7 cellular contexts compared by ENCODE assay signal in genomic region chr6:150861375-150862168, GRCh38. TPM values are rescaled to one million over a fixed set of nuclear protein-coding genes. Genes with fewer than 3 reads are reported as not detected.
DNase-seq lines count a peak whose midpoint lies in the region; ATAC-seq and TF ChIP-seq lines count a peak whose summit lies in the region.
"Not testable (repeated sequence)": the region's sequence is repeated elsewhere in the genome, so short reads cannot be mapped to it uniquely, and the experiment has no call there.

No MANE protein-coding gene starts in this region.

- H3K9ac ChIP-seq in adipocyte (ENCODE audit: low read length): not testable (repeated sequence)

- peak; percentile 37 for DNase-seq in Daoy (ENCODE audit: low read depth)
- peak; percentile 52 for DNase-seq in NOMO-1 treated with DMSO at 0.1 percent for 48 hours (lab: John Stamatoyannopoulos, UW; ENCODE audit: unreplicated experiment)
- DNase-seq in SKM-1 treated with dmso at 0.1 percent for 144 hours (lab: John Stamatoyannopoulos, UW; ENCODE audit: unreplicated experiment): peak; percentile 51
- DNase-seq in adipocyte (ENCODE audit: low read depth): peak; percentile 32
- DNase-seq in fibroblast of the aortic adventitia (ENCODE audit: low read depth): peak; percentile 43
- peak in 1 of 2 experiments; percentile 48 for DNase-seq in mesothelial cell of epicardium (ENCODE audit: low spot score in 2 of 2, unreplicated experiment in 2 of 2)

- H3K9me3 Mint-ChIP-seq in mesothelial cell of epicardium: not testable (repeated sequence)

- H3K4me1 Mint-ChIP-seq in mesothelial cell of epicardium: peaks cover 56% of the 10 kb centered on the region

- H3K36me3 Mint-ChIP-seq in mesothelial cell of epicardium: not testable (repeated sequence)

- H3K4me3 ChIP-seq in adipocyte (ENCODE audit: low read length); fibroblast of the aortic adventitia (ENCODE audit: low read depth, low read length): not testable (repeated sequence)

- H3K4me3 Mint-ChIP-seq in mesothelial cell of epicardium: not testable (repeated sequence)

- ATAC-seq in HG02610 (IDR thresholded peaks at IDR 0.05; ENCODE audit: unreplicated experiment): peak; percentile 28

- H3K36me3 ChIP-seq in adipocyte (ENCODE audit: control insufficient read depth, insufficient read depth, low read length, severe bottlenecking): not testable (repeated sequence)

- not testable (repeated sequence) for H3K27me3 ChIP-seq in adipocyte (replicated peaks; ENCODE audit: control insufficient read depth, insufficient read depth, low read length)

- H3K4me1 ChIP-seq in adipocyte (ENCODE audit: control insufficient read depth, insufficient read depth, low read length): peaks cover 23% of the 10 kb centered on the region

- H3K27me3 Mint-ChIP-seq in mesothelial cell of epicardium (ENCODE audit: low read depth): not testable (repeated sequence)

- H3K9me3 ChIP-seq in adipocyte (ENCODE audit: control insufficient read depth, low read length): not testable (repeated sequence)

- TF ChIP-seq CTCF in fibroblast of the aortic adventitia (IDR thresholded peaks at IDR 0.05; ENCODE audit: insufficient read depth, low read length); mesothelial cell of epicardium (IDR thresholded peaks at IDR 0.05; ENCODE audit: unreplicated experiment): not testable (repeated sequence)

- peak overlapping the region; percentile 81 for H3K27ac Mint-ChIP-seq in mesothelial cell of epicardium

RNA-seq across cellular contexts. Expression of gene MTHFD1L, which starts 3.9 kb away (rescaled TPM):
- total RNA-seq in Daoy (2014; rRNA removed; shearing (Covaris generic)): 17.8 and 21.6 TPM in 2 replicates
- total RNA-seq in fibroblast of the aortic adventitia (ENCODE audit: low replicate concordance) (39.0 and 68.7 TPM in 2 replicates), mesothelial cell of epicardium (55.3 to 59.1 TPM (median 55.5 TPM) in 3 replicates)
